In the genomic region with DNA sequence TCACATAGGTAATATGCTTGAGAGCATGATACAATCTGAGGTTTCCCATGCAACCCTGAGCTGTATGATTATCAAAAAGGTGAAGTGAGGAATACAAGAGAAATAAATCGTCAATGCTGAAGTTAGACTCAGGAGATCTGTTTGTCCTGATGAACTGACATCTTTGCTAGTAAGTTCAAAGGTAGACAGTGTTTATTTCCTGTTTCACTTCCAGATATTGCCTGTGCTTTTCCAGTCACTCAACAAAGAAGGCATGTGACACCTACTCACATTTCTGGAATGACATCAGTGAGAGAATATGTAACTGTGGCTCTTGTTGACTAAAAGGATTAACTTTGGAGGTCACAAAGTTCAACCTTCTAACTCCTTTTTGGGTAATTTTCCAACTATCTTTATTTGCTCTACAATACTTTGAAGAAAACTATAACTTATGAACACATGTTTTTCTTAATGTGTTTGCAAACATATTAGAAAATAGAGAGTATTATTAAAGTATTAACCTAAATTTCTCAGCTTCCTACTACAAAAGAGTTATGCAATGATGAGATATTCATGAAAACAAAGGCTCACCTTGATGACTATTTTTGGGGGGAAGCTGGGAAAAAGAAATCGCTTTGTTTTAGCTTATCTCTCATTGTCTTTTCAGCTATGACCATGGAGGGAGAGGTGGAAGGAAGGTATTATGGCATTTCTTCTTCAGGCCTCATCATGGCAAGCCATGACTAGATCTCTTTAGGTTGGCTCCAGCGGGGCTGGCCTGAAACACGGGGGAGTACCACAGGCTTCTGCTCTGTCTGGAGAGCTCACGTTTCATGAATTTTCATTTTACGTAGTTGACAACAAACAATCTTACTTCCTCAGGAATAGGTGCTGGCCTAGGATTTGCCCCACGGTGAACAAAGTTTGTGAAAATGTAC, we compare ENCODE assay signal across 14 cellular contexts.
DNase-seq lines count a peak whose midpoint lies in the region; ATAC-seq and TF ChIP-seq lines count a peak whose summit lies in the region.
"Had no signal": no experiment of that assay in that cellular context is flagged by ENCODE, and none has a peak within 500 bp of the region (broad histone marks: within the 10 kb centered on the region; RNA-seq: fewer than 3 reads in every experiment).

No MANE protein-coding gene starts in this region.

- H3K4me3 Mint-ChIP-seq in endodermal cell = no peak overlapping the region
- H3K4me3 Mint-ChIP-seq: stimulated activated naive B cell treated with anti-CD40 and anti-IgM and Interleukin-4, amounts not matched to agents 10 μg/mL and 1 μg/mL and 100 μg/mL, for 72 hours had no signal

- 88 to 92% methylated on average over 4 to 7 of the region's 7 CpGs for WGBS in endodermal cell (ENCODE audit: insufficient coverage in 1 of 2, insufficient read length in 1 of 2), 2 experiments

- no peaks in the 10 kb centered on the region for H3K36me3 ChIP-seq in endodermal cell (ENCODE audit: control insufficient read depth, insufficient read depth, low read length)
- H3K36me3 ChIP-seq: adrenal gland had no signal

- no peak for TF ChIP-seq POLR2A in erythroblast (IDR thresholded peaks at IDR 0.05; ENCODE audit: low read length)

- peaks cover 11% of the 10 kb centered on the region for H3K4me1 ChIP-seq in endodermal cell (ENCODE audit: control insufficient read depth, insufficient read depth, low read length)
- H3K4me1 ChIP-seq: adrenal gland had no signal

- no peaks in the 10 kb centered on the region for H3K27me3 ChIP-seq in endodermal cell (ENCODE audit: control insufficient read depth, insufficient read depth, low read length, poor library complexity, severe bottlenecking)
- H3K27me3 ChIP-seq: adrenal gland had no signal

- peak overlapping the region; percentile 80 for H3K27ac Mint-ChIP-seq in endodermal cell
- H3K27ac Mint-ChIP-seq: stimulated activated naive B cell treated with anti-CD40 and anti-IgM and Interleukin-4, amounts not matched to agents 10 μg/mL and 1 μg/mL and 100 μg/mL, for 72 hours had no signal

- no peak overlapping the region for H3K27ac ChIP-seq in endodermal cell (ENCODE audit: low read depth, low read length)
- H3K27ac ChIP-seq: adrenal gland had no signal

- H3K4me3 ChIP-seq in endodermal cell (ENCODE audit: low read length) = no peak overlapping the region
- H3K4me3 ChIP-seq: adrenal gland had no signal

- no peak for ATAC-seq in HG03354 (IDR thresholded peaks at IDR 0.05; ENCODE audit: poor library complexity, severe bottlenecking, unreplicated experiment)
- ATAC-seq: stimulated activated naive B cell treated with anti-CD40 and anti-IgM and Interleukin-4, amounts not matched to agents 10 μg/mL and 1 μg/mL and 100 μg/mL, for 72 hours had no signal

- peak overlapping the region; percentile 23 for H3K9ac ChIP-seq in endodermal cell (ENCODE audit: extremely low read depth, low read length, poor library complexity, severe bottlenecking)

- no peaks in the 10 kb centered on the region for H3K36me3 Mint-ChIP-seq in endodermal cell (ENCODE audit: low read depth)
- H3K36me3 Mint-ChIP-seq: stimulated activated naive B cell treated with anti-CD40 and anti-IgM and Interleukin-4, amounts not matched to agents 10 μg/mL and 1 μg/mL and 100 μg/mL, for 72 hours had no signal

- H3K27me3 Mint-ChIP-seq in endodermal cell (ENCODE audit: insufficient read depth) = no peaks in the 10 kb centered on the region

- H3K9me3 Mint-ChIP-seq in endodermal cell = no peaks in the 10 kb centered on the region

- no peaks in the 10 kb centered on the region for H3K9me3 ChIP-seq in endodermal cell (ENCODE audit: control insufficient read depth, low read length)
- H3K9me3 ChIP-seq: adrenal gland had no signal

- TF ChIP-seq CTCF in endodermal cell (conservative IDR thresholded peaks at IDR 0.05) = no peak

- peak; percentile 71 for DNase-seq in EH (ENCODE audit: low read depth)
- peak; percentile 16 for DNase-seq in NCI-H2196 (lab: John Stamatoyannopoulos, UW; ENCODE audit: unreplicated experiment)
- no peak for DNase-seq in endodermal cell
- peak; percentile 74 for DNase-seq in myocyte (ENCODE audit: low read depth)
- no peak for DNase-seq in stimulated activated CD4-positive, alpha-beta T cell treated with anti-CD3 and anti-CD28 coated beads, Interleukin-1b, Interleukin-23, amount 100 ng/mL, for 48 hours
- DNase-seq in mucosa of gallbladder (ENCODE audit: low spot score) = no peak
- DNase-seq in erythroblast (lab: John Stamatoyannopoulos, UW) = no peak
- DNase-seq: adrenal gland; DND-41; GOT3; NCI-H1436; SHP77 treated with DMSO at 0.1 percent for 48 hours; stimulated activated naive B cell treated with anti-CD40 and anti-IgM and Interleukin-4, amounts not matched to agents 10 μg/mL and 1 μg/mL and 100 μg/mL, for 72 hours had no signal

- peaks cover 9% of the 10 kb centered on the region for H3K4me1 Mint-ChIP-seq in endodermal cell
- H3K4me1 Mint-ChIP-seq: stimulated activated naive B cell treated with anti-CD40 and anti-IgM and Interleukin-4, amounts not matched to agents 10 μg/mL and 1 μg/mL and 100 μg/mL, for 72 hours had no signal

Comparison
In these comparisons a context has a peak if more than half of its experiments do, and no peak if none do; other contexts are left out.
1. DNase-seq: peak in EH (single experiment), NCI-H2196 (single experiment) and myocyte (single experiment); none in endodermal cell (single experiment), stimulated activated CD4-positive, alpha-beta T cell treated with anti-CD3 and anti-CD28 coated beads, Interleukin-1b, Interleukin-23, amount 100 ng/mL, for 48 hours (single experiment), mucosa of gallbladder (single experiment) and erythroblast (0 of 2).